9 cellular contexts compared by ENCODE assay signal in genomic region chr5:68369436-68370125, GRCh38.
A peak's percentile ranks its signal among the peaks of the same experiment; 100 is the strongest.
DNase-seq lines count a peak whose midpoint lies in the region; ATAC-seq lines count a peak whose summit lies in the region.
"Had no signal": no experiment of that assay in that cellular context is flagged by ENCODE, and none has a peak within 500 bp of the region (broad histone marks: within the 10 kb centered on the region; RNA-seq: fewer than 3 reads in every experiment).

No MANE protein-coding gene starts in this region.

- H3K36me3 Mint-ChIP-seq in activated T-helper 1 cell treated with anti-CD3 and anti-CD28 coated beads, Interleukin-12 subunit alpha, Interleukin-12 subunit beta, Interleukin-2, Interleukin-4 antibody, amounts not matched to agents 30 ng/mL and 10 ng/mL and 1 ng/mL, durations not matched to agents 14 hours and 24 hours and 36 hours (ENCODE audit: low read depth), result peaks cover 7% of the 10 kb centered on the region

- H3K4me1 Mint-ChIP-seq in activated T-helper 1 cell treated with anti-CD3 and anti-CD28 coated beads, Interleukin-12 subunit alpha, Interleukin-12 subunit beta, Interleukin-2, Interleukin-4 antibody, amounts not matched to agents 30 ng/mL and 10 ng/mL and 1 ng/mL, durations not matched to agents 14 hours and 24 hours and 36 hours (ENCODE audit: low read depth), result peaks cover 61% of the 10 kb centered on the region

- DNase-seq in NOMO-1 (lab: John Stamatoyannopoulos, UW; ENCODE audit: unreplicated experiment in 2 of 2) (peak; percentile 34 to 40), NOMO-1 treated with dmso at 0.1 percent for 144 hours (lab: John Stamatoyannopoulos, UW; ENCODE audit: unreplicated experiment) (no peak), NCI-H1048 (lab: John Stamatoyannopoulos, UW) (no peak), NCI-H2171 treated with DMSO at 0.1 percent for 48 hours (lab: John Stamatoyannopoulos, UW) (no peak), DMS153 (lab: John Stamatoyannopoulos, UW) (no peak)
- DNase-seq in activated T-helper 1 cell treated with anti-CD3 and anti-CD28 coated beads, Interleukin-12 subunit alpha, Interleukin-12 subunit beta, Interleukin-2, Interleukin-4 antibody, amounts not matched to agents 30 ng/mL and 10 ng/mL and 1 ng/mL, durations not matched to agents 14 hours and 24 hours and 36 hours (ENCODE audit: low spot score), result peak; percentile 48
- DNase-seq in stimulated activated CD8-positive, alpha-beta memory T cell treated with anti-CD3 and anti-CD28 coated beads, Interleukin-4, amount 100 ng/mL, for 4 hours (ENCODE audit: low read depth in 2 of 2, low spot score in 1 of 2), result peak; percentile 20 to 21

- H3K27me3 Mint-ChIP-seq in activated T-helper 1 cell treated with anti-CD3 and anti-CD28 coated beads, Interleukin-12 subunit alpha, Interleukin-12 subunit beta, Interleukin-2, Interleukin-4 antibody, amounts not matched to agents 30 ng/mL and 10 ng/mL and 1 ng/mL, durations not matched to agents 14 hours and 24 hours and 36 hours (ENCODE audit: insufficient read depth), result peaks cover 1% of the 10 kb centered on the region

- H3K9me3 Mint-ChIP-seq in activated T-helper 1 cell treated with anti-CD3 and anti-CD28 coated beads, Interleukin-12 subunit alpha, Interleukin-12 subunit beta, Interleukin-2, Interleukin-4 antibody, amounts not matched to agents 30 ng/mL and 10 ng/mL and 1 ng/mL, durations not matched to agents 14 hours and 24 hours and 36 hours, result peaks cover 4% of the 10 kb centered on the region

- peak; percentile 84 for ATAC-seq in HG03139 (IDR thresholded peaks at IDR 0.05; ENCODE audit: unreplicated experiment)
- ATAC-seq: A549 had no signal

- peak overlapping the region; percentile 79 for H3K27ac Mint-ChIP-seq in activated T-helper 1 cell treated with anti-CD3 and anti-CD28 coated beads, Interleukin-12 subunit alpha, Interleukin-12 subunit beta, Interleukin-2, Interleukin-4 antibody, amounts not matched to agents 30 ng/mL and 10 ng/mL and 1 ng/mL, durations not matched to agents 14 hours and 24 hours and 36 hours

- intact Hi-C loops in activated T-helper 1 cell treated with anti-CD3 and anti-CD28 coated beads, Interleukin-12 subunit alpha, Interleukin-12 subunit beta, Interleukin-2, Interleukin-4 antibody, amounts not matched to agents 30 ng/mL and 10 ng/mL and 1 ng/mL, durations not matched to agents 14 hours and 24 hours and 36 hours (cut with micrococcal nuclease), result loop anchor here (1.0 to 5.0 kb wide), 9 partner anchors 9 to 95 kb away; no protein-coding TSS in a partner anchor

- peak overlapping the region; percentile 46 for H3K4me3 Mint-ChIP-seq in activated T-helper 1 cell treated with anti-CD3 and anti-CD28 coated beads, Interleukin-12 subunit alpha, Interleukin-12 subunit beta, Interleukin-2, Interleukin-4 antibody, amounts not matched to agents 30 ng/mL and 10 ng/mL and 1 ng/mL, durations not matched to agents 14 hours and 24 hours and 36 hours

Comparison
In these comparisons a context has a peak if more than half of its experiments do, and no peak if none do; other contexts are left out.
1. DNase-seq: peak in NOMO-1 (2 of 2), activated T-helper 1 cell treated with anti-CD3 and anti-CD28 coated beads, Interleukin-12 subunit alpha, Interleukin-12 subunit beta, Interleukin-2, Interleukin-4 antibody, amounts not matched to agents 30 ng/mL and 10 ng/mL and 1 ng/mL, durations not matched to agents 14 hours and 24 hours and 36 hours (single experiment) and stimulated activated CD8-positive, alpha-beta memory T cell treated with anti-CD3 and anti-CD28 coated beads, Interleukin-4, amount 100 ng/mL, for 4 hours (2 of 2); none in NOMO-1 treated with dmso at 0.1 percent for 144 hours (single experiment), NCI-H1048 (single experiment), NCI-H2171 treated with DMSO at 0.1 percent for 48 hours (single experiment) and DMS153 (single experiment).